8 cellular contexts compared by ENCODE assay signal in the genomic region with DNA sequence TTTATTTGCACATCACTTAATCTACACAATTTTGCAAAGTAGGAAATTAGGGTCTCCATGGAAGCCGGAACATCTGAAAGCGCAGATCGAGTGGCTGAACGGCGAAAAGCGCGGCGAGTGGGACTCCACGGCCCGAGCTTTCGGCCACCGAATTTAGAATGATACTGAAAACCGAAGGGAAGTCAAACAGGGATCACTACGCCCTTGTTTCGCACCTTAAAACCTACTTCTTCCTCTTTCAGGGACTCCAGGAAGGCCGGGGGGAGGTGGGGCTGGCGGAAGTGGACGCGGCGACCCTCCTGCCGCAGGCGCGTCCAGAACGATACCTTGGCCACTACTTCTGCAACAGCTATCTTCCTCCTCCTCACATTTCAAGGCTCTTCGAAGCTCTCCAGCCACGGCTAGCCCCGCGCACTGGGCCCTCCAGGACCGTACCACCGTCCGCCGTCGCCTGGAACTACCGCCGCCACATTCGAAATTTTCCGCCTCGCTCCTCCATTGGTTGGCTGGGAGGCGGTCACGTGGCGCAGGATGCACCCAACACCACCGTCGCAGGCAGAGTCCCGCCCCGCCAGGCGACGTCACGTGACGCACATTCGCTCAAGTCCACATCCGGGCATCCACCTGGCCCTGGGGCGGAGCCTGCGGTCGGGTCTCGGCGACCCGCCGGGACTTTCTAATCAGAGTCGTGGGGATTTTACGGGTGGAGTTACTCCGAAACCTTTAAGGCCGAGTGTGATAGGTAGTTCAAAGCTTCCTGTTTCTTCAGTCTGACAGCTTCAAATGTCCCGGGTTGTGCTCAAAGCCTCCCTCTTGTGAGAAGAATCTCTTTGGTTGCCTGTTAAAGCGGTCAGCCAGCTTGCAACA. TPM values are rescaled to one million over a fixed set of nuclear protein-coding genes. Genes with fewer than 3 reads are reported as not detected.
DNase-seq lines count a peak whose midpoint lies in the region; ATAC-seq, FAIRE-seq and TF ChIP-seq lines count a peak whose summit lies in the region.

Gene SGO1, minus strand, starts transcription at position 474 of the 867 bp plus-strand sequence. CDS start 2,179 bp downstream, outside the sequence.

- TF ChIP-seq CTCF in Loucy (conservative IDR thresholded peaks at IDR 0.05; ENCODE audit: low read length) (no peak), RWPE2 (IDR thresholded peaks at IDR 0.05; ENCODE audit: poor library complexity, severe bottlenecking) (no peak), fibroblast of the aortic adventitia (IDR thresholded peaks at IDR 0.05; ENCODE audit: insufficient read depth, low read length) (peak; percentile 16)

- ATAC-seq in RWPE2 (ENCODE audit: low read depth): peak; percentile 91
- ATAC-seq in natural killer cell treated with Interleukin-12 subunit alpha and Interleukin-12 subunit beta and Interleukin-15 and Interleukin-18, amount 100 ng/mL, for 72 hours: peak; percentile 98 to 99
- ATAC-seq in stimulated activated naive CD8-positive, alpha-beta T cell treated with anti-CD3 and anti-CD28 coated beads, Interleukin-15, Interleukin-2, amounts not matched to agents 100 U/mL and 50 U/mL, for 24 hours: peak; percentile 99

- H3K9me2 ChIP-seq in Loucy (replicated peaks; ENCODE audit: low read depth, low read length): no peaks in the 10 kb centered on the region

- H3K4me3 Mint-ChIP-seq in activated T-helper 2 cell treated with anti-CD3 and anti-CD28 coated beads, Interferon-gamma antibody, Interleukin-2, Interleukin-4, amounts not matched to agents 10 μg/mL and 5 μg/mL and 100 μg/mL, durations not matched to agents 14 hours and 24 hours and 36 hours (ENCODE audit: low read depth): no peak within 1 kb of the TSS
- no peak within 1 kb of the TSS for H3K4me3 Mint-ChIP-seq in natural killer cell treated with Interleukin-12 subunit alpha and Interleukin-12 subunit beta and Interleukin-15 and Interleukin-18, amount 100 ng/mL, for 72 hours

- H3K4me1 Mint-ChIP-seq in activated T-helper 2 cell treated with anti-CD3 and anti-CD28 coated beads, Interferon-gamma antibody, Interleukin-2, Interleukin-4, amounts not matched to agents 10 μg/mL and 5 μg/mL and 100 μg/mL, durations not matched to agents 14 hours and 24 hours and 36 hours (ENCODE audit: low read depth): peaks cover 7% of the 10 kb centered on the region
- H3K4me1 Mint-ChIP-seq in natural killer cell treated with Interleukin-12 subunit alpha and Interleukin-12 subunit beta and Interleukin-15 and Interleukin-18, amount 100 ng/mL, for 72 hours (ENCODE audit: low read depth in 2 of 2): no peaks in the 10 kb centered on the region

- H3K27me3 ChIP-seq in Loucy (ENCODE audit: insufficient read depth, low read length, poor library complexity, severe bottlenecking) (no peaks in the 10 kb centered on the region), RWPE2 (ENCODE audit: insufficient read depth, poor library complexity, severe bottlenecking) (no peaks in the 10 kb centered on the region)

- peak within 1 kb of the TSS; percentile 94 for H3K4me3 ChIP-seq in Loucy (ENCODE audit: low read length, poor library complexity, severe bottlenecking)
- H3K4me3 ChIP-seq in RWPE2 (ENCODE audit: severe bottlenecking): peak within 1 kb of the TSS; percentile 62
- H3K4me3 ChIP-seq in fibroblast of the aortic adventitia (ENCODE audit: low read depth, low read length): peak within 1 kb of the TSS; percentile 95

- no peaks in the 10 kb centered on the region for H3F3A ChIP-seq in Loucy (ENCODE audit: low read depth)

- H3K27ac Mint-ChIP-seq in activated T-helper 2 cell treated with anti-CD3 and anti-CD28 coated beads, Interferon-gamma antibody, Interleukin-2, Interleukin-4, amounts not matched to agents 10 μg/mL and 5 μg/mL and 100 μg/mL, durations not matched to agents 14 hours and 24 hours and 36 hours: no peak within 1 kb of the TSS
- H3K27ac Mint-ChIP-seq in natural killer cell treated with Interleukin-12 subunit alpha and Interleukin-12 subunit beta and Interleukin-15 and Interleukin-18, amount 100 ng/mL, for 72 hours: no peak within 1 kb of the TSS

- H3K27ac ChIP-seq in RWPE2 (ENCODE audit: poor library complexity, severe bottlenecking): peak within 1 kb of the TSS; percentile 68

- peaks cover 4% of the 10 kb centered on the region for H3K27me3 Mint-ChIP-seq in activated T-helper 2 cell treated with anti-CD3 and anti-CD28 coated beads, Interferon-gamma antibody, Interleukin-2, Interleukin-4, amounts not matched to agents 10 μg/mL and 5 μg/mL and 100 μg/mL, durations not matched to agents 14 hours and 24 hours and 36 hours (ENCODE audit: low read depth)
- peaks cover 0 to 5% of the 10 kb centered on the region in 2 donors for H3K27me3 Mint-ChIP-seq in natural killer cell treated with Interleukin-12 subunit alpha and Interleukin-12 subunit beta and Interleukin-15 and Interleukin-18, amount 100 ng/mL, for 72 hours

- peak; percentile 99 for FAIRE-seq in H54 (lab: Jason Lieb, UNC)

- H3K9me3 ChIP-seq in Loucy (ENCODE audit: insufficient read depth, low read depth, low read length): no peaks in the 10 kb centered on the region
- no peaks in the 10 kb centered on the region for H3K9me3 ChIP-seq in RWPE2 (ENCODE audit: severe bottlenecking)

- peak within 1 kb of the TSS; percentile 93 for H2AFZ ChIP-seq in Loucy (ENCODE audit: low read length)

- intact Hi-C loops in activated T-helper 2 cell treated with anti-CD3 and anti-CD28 coated beads, Interferon-gamma antibody, Interleukin-2, Interleukin-4, amounts not matched to agents 10 μg/mL and 5 μg/mL and 100 μg/mL, durations not matched to agents 14 hours and 24 hours and 36 hours (cut with micrococcal nuclease): loop anchor here (1.0 to 5.0 kb wide), 8 partner anchors 23 to 301 kb away; partner anchors contain the start of gene RAB5A

- H3K36me3 ChIP-seq in Loucy (ENCODE audit: insufficient read depth, low read length) (peaks cover 11% of the 10 kb centered on the region; the same call in 1 of the 2 replicates), RWPE2 (ENCODE audit: low read depth) (peaks cover 33% of the 10 kb centered on the region)

- H3K9ac ChIP-seq in Loucy (ENCODE audit: low read depth, low read length, poor library complexity, severe bottlenecking): peak within 1 kb of the TSS; percentile 90

- peaks cover 46% of the 10 kb centered on the region for H3K79me2 ChIP-seq in Loucy (ENCODE audit: insufficient read depth, low read length)

- H3K9me3 Mint-ChIP-seq in activated T-helper 2 cell treated with anti-CD3 and anti-CD28 coated beads, Interferon-gamma antibody, Interleukin-2, Interleukin-4, amounts not matched to agents 10 μg/mL and 5 μg/mL and 100 μg/mL, durations not matched to agents 14 hours and 24 hours and 36 hours: no peaks in the 10 kb centered on the region
- no peaks in the 10 kb centered on the region for H3K9me3 Mint-ChIP-seq in natural killer cell treated with Interleukin-12 subunit alpha and Interleukin-12 subunit beta and Interleukin-15 and Interleukin-18, amount 100 ng/mL, for 72 hours

- DNase-seq in ELF-1 (ENCODE audit: low read depth, low spot score) (peak; percentile 99), H54 (ENCODE audit: insufficient read length, low spot score) (peak; percentile 89), RWPE2 (ENCODE audit: low spot score) (peak; percentile 98), fibroblast of the aortic adventitia (ENCODE audit: low read depth) (peak; percentile 96)
- DNase-seq in activated T-helper 2 cell treated with anti-CD3 and anti-CD28 coated beads, Interferon-gamma antibody, Interleukin-2, Interleukin-4, amounts not matched to agents 10 μg/mL and 5 μg/mL and 100 μg/mL, durations not matched to agents 14 hours and 24 hours and 36 hours (ENCODE audit: low spot score): peak; percentile 99
- peak; percentile 100 for DNase-seq in natural killer cell treated with Interleukin-12 subunit alpha and Interleukin-12 subunit beta and Interleukin-15 and Interleukin-18, amount 100 ng/mL, for 72 hours (ENCODE audit: low spot score)
- DNase-seq in stimulated activated naive CD8-positive, alpha-beta T cell treated with anti-CD3 and anti-CD28 coated beads, Interleukin-15, Interleukin-2, amounts not matched to agents 100 U/mL and 50 U/mL, for 24 hours: peak; percentile 100

- peak within 1 kb of the TSS; percentile 95 for H3K4me2 ChIP-seq in Loucy (ENCODE audit: low read depth, low read length, poor library complexity, severe bottlenecking)

- peak; percentile 57; the same call in 1 of the 2 replicates for TF ChIP-seq POLR2A in H54 (IDR thresholded peaks at IDR 0.05; ENCODE audit: low read depth, low read length)

- peaks cover 15% of the 10 kb centered on the region for H4K20me1 ChIP-seq in Loucy (ENCODE audit: insufficient read depth, low read length, poor library complexity, severe bottlenecking)

- H3K36me3 Mint-ChIP-seq in activated T-helper 2 cell treated with anti-CD3 and anti-CD28 coated beads, Interferon-gamma antibody, Interleukin-2, Interleukin-4, amounts not matched to agents 10 μg/mL and 5 μg/mL and 100 μg/mL, durations not matched to agents 14 hours and 24 hours and 36 hours (ENCODE audit: low read depth): peaks cover 18% of the 10 kb centered on the region
- no peaks in the 10 kb centered on the region for H3K36me3 Mint-ChIP-seq in natural killer cell treated with Interleukin-12 subunit alpha and Interleukin-12 subunit beta and Interleukin-15 and Interleukin-18, amount 100 ng/mL, for 72 hours

- H3K4me1 ChIP-seq in Loucy (ENCODE audit: insufficient read depth, low read length, poor library complexity, severe bottlenecking) (peaks cover 30% of the 10 kb centered on the region), RWPE2 (ENCODE audit: insufficient read depth, poor library complexity, severe bottlenecking) (peaks cover 13% of the 10 kb centered on the region)

RNA-seq across cellular contexts. Expression of gene SGO1, which starts in this region (rescaled TPM):
- 19.2 and 20.8 TPM in 2 replicates for total RNA-seq in activated T-helper 2 cell treated with anti-CD3 and anti-CD28 coated beads, Interferon-gamma antibody, Interleukin-2, Interleukin-4, amounts not matched to agents 10 μg/mL and 5 μg/mL and 100 μg/mL, durations not matched to agents 14 hours and 24 hours and 36 hours
- 0.90 and 14.5 TPM in 2 replicates for total RNA-seq in fibroblast of the aortic adventitia (ENCODE audit: low replicate concordance)
- total RNA-seq in natural killer cell treated with Interleukin-12 subunit alpha and Interleukin-12 subunit beta and Interleukin-15 and Interleukin-18, amount 100 ng/mL, for 72 hours: 10 to 100 TPM; 11.0 to 21.6 TPM

Comparison
In these comparisons a context has a peak if more than half of its experiments do, and no peak if none do; other contexts are left out.
1. Peak in every context shown above with its lines: DNase-seq, ATAC-seq, H3K4me3 ChIP-seq and H3K27ac ChIP-seq.